In the genomic region with DNA sequence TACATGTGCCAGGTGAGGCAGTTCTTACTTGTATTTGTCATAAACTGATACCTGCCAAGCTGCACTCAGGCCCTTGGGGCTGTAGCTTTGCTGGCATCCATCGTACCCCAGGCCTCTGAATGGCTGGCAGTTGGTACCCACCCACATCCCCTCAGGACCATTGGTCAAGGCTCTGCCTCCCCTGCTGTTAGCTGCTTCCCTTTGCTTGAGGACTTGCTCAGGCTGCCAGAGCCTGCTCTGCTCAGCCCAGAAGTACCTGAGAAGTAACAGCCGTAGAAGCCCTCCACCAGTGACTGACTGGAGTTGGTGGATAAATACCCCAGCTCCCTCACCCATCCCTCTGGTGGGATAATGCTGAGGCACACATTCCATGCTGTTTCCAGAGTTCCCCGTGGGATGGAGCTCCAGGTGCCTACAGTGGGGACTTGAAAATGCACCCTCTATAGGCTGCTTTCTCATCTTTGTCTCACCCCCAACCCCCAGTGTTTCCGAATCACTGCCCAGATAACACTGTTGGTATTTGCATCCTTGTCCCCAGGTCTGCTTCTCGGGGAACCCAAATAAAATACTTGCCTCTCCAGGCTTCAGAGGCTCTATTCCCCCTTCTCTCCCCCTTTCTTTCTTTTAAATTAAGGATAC, we compare ENCODE assay signal across 20 cellular contexts. TPM values are rescaled to one million over a fixed set of nuclear protein-coding genes. Genes with fewer than 3 reads are reported as not detected.
A peak's percentile ranks its signal among the peaks of the same experiment; 100 is the strongest.
DNase-seq lines count a peak whose midpoint lies in the region; ATAC-seq and TF ChIP-seq lines count a peak whose summit lies in the region.
"Had no signal": no experiment of that assay in that cellular context is flagged by ENCODE, and none has a peak within 500 bp of the region (broad histone marks: within the 10 kb centered on the region; RNA-seq: fewer than 3 reads in every experiment).

No MANE protein-coding gene starts in this region.

- BruUV-seq in HCT116 (replicated peaks; lab: Mats Ljungman, UMichigan): no TSS peak

- peak; percentile 35 for DNase-seq in activated CD8-positive, alpha-beta memory T cell treated with anti-CD3 and anti-CD28 coated beads, Interleukin-2, amount 10 ng/mL, durations not matched to agents 7 days and 5 days
- no peak for DNase-seq in activated CD8-positive, alpha-beta memory T cell treated with anti-CD3 and anti-CD28 coated beads for 24 hours
- DNase-seq in HCT116 (ENCODE audit: low read depth, low spot score): no peak
- peak; percentile 36 for DNase-seq in ecto neural progenitor cell (ENCODE audit: low spot score)
- DNase-seq in osteocyte (ENCODE audit: extremely low spot score, unreplicated experiment): peak; percentile 60
- DNase-seq in SK-N-DZ (ENCODE audit: low spot score): no peak
- no peak for DNase-seq in hepatic stellate cell (ENCODE audit: low spot score)
- DNase-seq: CD4-positive, alpha-beta memory T cell; GF-D8; NCI-H1417 treated with DMSO at 0.1 percent for 48 hours; NCI-H187 treated with DMSO at 0.1 percent for 48 hours; NCI-H2227 treated with DMSO at 0.1 percent for 48 hours; NCI-H510A treated with DMSO at 0.1 percent for 48 hours; NCI-H774; PC-3; RPMI8226; SJCRH30 had no signal

- POLR2A ChIA-PET in HCT116 (lab: Charles Lee): no interaction called here

- H3K27me3 ChIP-seq in HCT116 (ENCODE audit: insufficient read depth, low read length): no peaks in the 10 kb centered on the region
- H3K27me3 ChIP-seq: BLaER1, SJCRH30 had no signal

- TF ChIP-seq POLR2A in HCT116 (IDR thresholded peaks at IDR 0.05; ENCODE audit: borderline replicate concordance, extremely low read depth, insufficient read depth, insufficient read length): no peak

- TF ChIP-seq CTCF in HCT116 (IDR thresholded peaks at IDR 0.05 in 2 of 3, conservative IDR thresholded peaks at IDR 0.05 in 1 of 3; ENCODE audit: borderline replicate concordance in 1 of 3, insufficient read depth in 1 of 3, low read depth in 2 of 3, low read length in 2 of 3) (peak in 1 of 3 experiments; percentile 32; a peak in 1 of 6 replicates), osteocyte (IDR thresholded peaks at IDR 0.05) (no peak)

- H3K79me2 ChIP-seq in HCT116 (ENCODE audit: insufficient read depth, low read length): no peaks in the 10 kb centered on the region

- intact Hi-C loops in HCT116 (cut with micrococcal nuclease): no loop called here

- CTCF ChIA-PET in activated CD8-positive, alpha-beta memory T cell treated with anti-CD3 and anti-CD28 coated beads, Interleukin-2, amount 10 ng/mL, durations not matched to agents 7 days and 5 days (lab: Charles Lee): interaction anchor here (1.1 to 2.5 kb wide), 3 partner anchors 12 to 53 kb away, joined by 3 to 9 read pairs (median 6); no protein-coding TSS in a partner anchor
- CTCF ChIA-PET in HCT116 (lab: Charles Lee): no interaction called here

- no peak overlapping the region for H2AFZ ChIP-seq in HCT116 (ENCODE audit: low read depth, low read length, poor library complexity, severe bottlenecking)

- H3K27ac ChIP-seq in HCT116 (ENCODE audit: low read depth, low read length): no peak overlapping the region
- H3K27ac ChIP-seq: A549, BLaER1, KMS-11, SJCRH30 had no signal

- TF ChIP-seq RAD21 in HCT116 (IDR thresholded peaks at IDR 0.05; ENCODE audit: low read depth): no peak

- H3K9me3 ChIP-seq in HCT116 (ENCODE audit: control insufficient read depth in 1 of 2, insufficient read depth in 1 of 2, low read depth in 1 of 2, low read length in 2 of 2): no peaks in the 10 kb centered on the region
- H3K9me3 ChIP-seq: A549, BLaER1, SJCRH30 had no signal

- H3K9me3 Mint-ChIP-seq in activated CD8-positive, alpha-beta memory T cell treated with anti-CD3 and anti-CD28 coated beads, Interleukin-2, amount 10 ng/mL, durations not matched to agents 7 days and 5 days (ENCODE audit: low read depth): no peaks in the 10 kb centered on the region
- no peaks in the 10 kb centered on the region for H3K9me3 Mint-ChIP-seq in osteocyte (ENCODE audit: unreplicated experiment)
- H3K9me3 Mint-ChIP-seq: CD4-positive, alpha-beta memory T cell had no signal

- no peaks in the 10 kb centered on the region for H3K9me2 ChIP-seq in HCT116 (ENCODE audit: insufficient read depth)

- H3K36me3 ChIP-seq in HCT116 (ENCODE audit: control insufficient read depth in 1 of 2, insufficient read depth in 2 of 2, low read length in 2 of 2): no peaks in the 10 kb centered on the region
- H3K36me3 ChIP-seq: BLaER1, SJCRH30 had no signal

- ATAC-seq in activated CD8-positive, alpha-beta memory T cell treated with anti-CD3 and anti-CD28 coated beads, Interleukin-2, amount 10 ng/mL, durations not matched to agents 7 days and 5 days: no peak
- peak; percentile 59; the same call in 1 of the 2 replicates for ATAC-seq in HCT116
- ATAC-seq: PC-3 had no signal

- H3K4me2 ChIP-seq in HCT116 (ENCODE audit: low read length): no peak overlapping the region
- H3K4me2 ChIP-seq: A549, BLaER1, KMS-11 had no signal

- H3K9ac ChIP-seq in HCT116 (ENCODE audit: low read length): no peak overlapping the region
- H3K9ac ChIP-seq: BLaER1, KMS-11 had no signal

- H3K4me3 Mint-ChIP-seq in activated CD8-positive, alpha-beta memory T cell treated with anti-CD3 and anti-CD28 coated beads, Interleukin-2, amount 10 ng/mL, durations not matched to agents 7 days and 5 days: no peak overlapping the region
- no peak overlapping the region for H3K4me3 Mint-ChIP-seq in osteocyte (ENCODE audit: unreplicated experiment)
- H3K4me3 Mint-ChIP-seq: CD4-positive, alpha-beta memory T cell had no signal

- no peaks in the 10 kb centered on the region for H3K4me1 Mint-ChIP-seq in activated CD8-positive, alpha-beta memory T cell treated with anti-CD3 and anti-CD28 coated beads, Interleukin-2, amount 10 ng/mL, durations not matched to agents 7 days and 5 days
- H3K4me1 Mint-ChIP-seq in osteocyte (ENCODE audit: unreplicated experiment): peaks cover 4% of the 10 kb centered on the region
- H3K4me1 Mint-ChIP-seq: CD4-positive, alpha-beta memory T cell had no signal

- RAD21 ChIA-PET in HCT116 (lab: Charles Lee; ENCODE audit: low non-redundant PET in 1 of 2, low total read pairs in 2 of 2, uncharacterized antibody in 2 of 2, unreplicated experiment in 2 of 2): no interaction called here

- no peak overlapping the region for H3K4me3 ChIP-seq in HCT116 (replicated peaks in 1 of 2; ENCODE audit: low read depth in 1 of 2, low read length in 2 of 2)
- H3K4me3 ChIP-seq: A549, BLaER1, SJCRH30 had no signal

- H4K20me1 ChIP-seq in HCT116 (ENCODE audit: insufficient read depth): no peaks in the 10 kb centered on the region

- H3K27ac Mint-ChIP-seq in activated CD8-positive, alpha-beta memory T cell treated with anti-CD3 and anti-CD28 coated beads, Interleukin-2, amount 10 ng/mL, durations not matched to agents 7 days and 5 days: no peak overlapping the region
- H3K27ac Mint-ChIP-seq in osteocyte (ENCODE audit: unreplicated experiment): no peak overlapping the region
- H3K27ac Mint-ChIP-seq: CD4-positive, alpha-beta memory T cell had no signal

- H3K36me3 Mint-ChIP-seq in activated CD8-positive, alpha-beta memory T cell treated with anti-CD3 and anti-CD28 coated beads, Interleukin-2, amount 10 ng/mL, durations not matched to agents 7 days and 5 days: no peaks in the 10 kb centered on the region
- no peaks in the 10 kb centered on the region for H3K36me3 Mint-ChIP-seq in osteocyte (ENCODE audit: unreplicated experiment)
- H3K36me3 Mint-ChIP-seq: CD4-positive, alpha-beta memory T cell had no signal

- H3K4me1 ChIP-seq in HCT116 (ENCODE audit: control insufficient read depth in 1 of 2, insufficient read depth in 2 of 2, low read length in 2 of 2): no peaks in the 10 kb centered on the region
- H3K4me1 ChIP-seq: A549 had no signal

- H3K27me3 Mint-ChIP-seq in activated CD8-positive, alpha-beta memory T cell treated with anti-CD3 and anti-CD28 coated beads, Interleukin-2, amount 10 ng/mL, durations not matched to agents 7 days and 5 days: peaks cover 29% of the 10 kb centered on the region
- peaks cover 56% of the 10 kb centered on the region for H3K27me3 Mint-ChIP-seq in osteocyte (ENCODE audit: unreplicated experiment)

TF ChIP-seq in HCT116, 20 proteins besides CTCF, POLR2A, EP300 and RAD21 (continues in another document):
- TF ChIP-seq ELF1 (IDR thresholded peaks at IDR 0.05; ENCODE audit: borderline replicate concordance, low read depth): no peak
- TF ChIP-seq EZH2phosphoT487 (IDR thresholded peaks at IDR 0.05; ENCODE audit: borderline replicate concordance): no peak
- TF ChIP-seq JUND (IDR thresholded peaks at IDR 0.05): no peak
- TF ChIP-seq ZNF274 (IDR thresholded peaks at IDR 0.05; ENCODE audit: low read depth, low read length): no peak
- TF ChIP-seq POLR2AphosphoS5 (IDR thresholded peaks at IDR 0.05; ENCODE audit: low read depth, low read length): no peak
- TF ChIP-seq FOSL1 (IDR thresholded peaks at IDR 0.05; ENCODE audit: low read depth): no peak
- TF ChIP-seq YY1 (IDR thresholded peaks at IDR 0.05; ENCODE audit: extremely low read depth, insufficient replicate concordance, low read depth, low read length): no peak
- no peak for TF ChIP-seq SRF (IDR thresholded peaks at IDR 0.05; ENCODE audit: low read depth)

RNA-seq across cellular contexts. Expression of gene EBF4, which starts 7.3 kb away (rescaled TPM):
- 1 to 10 TPM; 1.3 to 3.1 TPM for total RNA-seq in activated CD8-positive, alpha-beta memory T cell treated with anti-CD3 and anti-CD28 coated beads, Interleukin-2, amount 10 ng/mL, durations not matched to agents 7 days and 5 days
- total RNA-seq in HCT116 (2021; ENCODE audit: unreplicated experiment) (11.4 TPM), osteocyte (9.8 and 12.8 TPM in 2 replicates)
- polyA plus RNA-seq in HCT116 (2012): 7.5 and 9.2 TPM in 2 replicates
- 18.6 and 24.6 TPM in 2 replicates for polyA plus RNA-seq in SK-N-DZ (2014; cell fraction: cytosol; rRNA removed)
- 120 and 146 TPM in 2 replicates for polyA plus RNA-seq in SK-N-DZ (2014; cell fraction: nucleus; rRNA removed)

RNA-seq across cellular contexts. Expression of gene IDH3B, which starts 35.9 kb away (rescaled TPM):
- total RNA-seq in activated CD8-positive, alpha-beta memory T cell treated with anti-CD3 and anti-CD28 coated beads, Interleukin-2, amount 10 ng/mL, durations not matched to agents 7 days and 5 days: 10 to 100 TPM; 91.4 to 96.0 TPM
- total RNA-seq in HCT116 (2021; ENCODE audit: unreplicated experiment) (132 TPM), osteocyte (78.1 and 86.6 TPM in 2 replicates)
- 174 and 176 TPM in 2 replicates for polyA plus RNA-seq in HCT116 (2012)
- polyA plus RNA-seq in SK-N-DZ (2014; cell fraction: cytosol; rRNA removed): 222 and 231 TPM in 2 replicates
- 452 and 535 TPM in 2 replicates for polyA plus RNA-seq in SK-N-DZ (2014; cell fraction: nucleus; rRNA removed)

RNA-seq across cellular contexts. Expression of gene NOP56, which starts 47.5 kb away (rescaled TPM):
- 100 to 1,000 TPM; 469 to 508 TPM for total RNA-seq in activated CD8-positive, alpha-beta memory T cell treated with anti-CD3 and anti-CD28 coated beads, Interleukin-2, amount 10 ng/mL, durations not matched to agents 7 days and 5 days
- total RNA-seq in HCT116 (2021; ENCODE audit: unreplicated experiment) (582 TPM), osteocyte (141 and 142 TPM in 2 replicates)
- polyA plus RNA-seq in HCT116 (2012): 328 and 343 TPM in 2 replicates
- polyA plus RNA-seq in SK-N-DZ (2014; cell fraction: cytosol; rRNA removed): 390 and 441 TPM in 2 replicates
- 1,635 and 2,094 TPM in 2 replicates for polyA plus RNA-seq in SK-N-DZ (2014; cell fraction: nucleus; rRNA removed)

Comparison
In these comparisons a context has a peak if more than half of its experiments do, and no peak if none do; other contexts are left out.
1. DNase-seq: peak in activated CD8-positive, alpha-beta memory T cell treated with anti-CD3 and anti-CD28 coated beads, Interleukin-2, amount 10 ng/mL, durations not matched to agents 7 days and 5 days (single experiment), ecto neural progenitor cell (single experiment) and osteocyte (single experiment); none in activated CD8-positive, alpha-beta memory T cell treated with anti-CD3 and anti-CD28 coated beads for 24 hours (single experiment), HCT116 (single experiment), SK-N-DZ (single experiment) and hepatic stellate cell (single experiment).